21 cellular contexts compared by ENCODE assay signal in the genomic region with DNA sequence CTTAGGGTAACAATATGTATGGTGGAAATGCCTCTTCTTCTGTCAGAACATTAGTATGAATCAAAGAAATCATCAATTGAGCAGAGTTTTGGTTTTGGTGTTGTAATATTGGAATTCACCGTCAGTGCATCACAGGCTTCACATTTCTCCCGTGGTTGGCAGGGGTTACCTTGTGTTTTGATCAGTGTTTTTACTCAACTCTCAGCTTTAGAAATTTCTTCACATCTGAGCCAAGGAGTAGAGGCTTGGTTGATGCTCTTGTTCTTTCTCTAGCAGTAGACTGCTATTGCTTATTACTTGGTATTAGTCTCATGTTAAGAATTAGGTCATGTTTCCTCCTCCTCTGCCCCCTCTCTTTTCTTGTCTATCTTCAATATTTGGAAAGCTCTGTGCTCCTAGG.
DNase-seq lines count a peak whose midpoint lies in the region; ATAC-seq, FAIRE-seq and TF ChIP-seq lines count a peak whose summit lies in the region.
"Had no signal": no experiment of that assay in that cellular context is flagged by ENCODE, and none has a peak within 500 bp of the region (broad histone marks: within the 10 kb centered on the region; RNA-seq: fewer than 3 reads in every experiment).

No MANE protein-coding gene starts in this region.

- H3K36me3 Mint-ChIP-seq in activated T-cell treated with anti-CD3 and anti-CD28 coated beads, Interleukin-2, amount 50 U/mL, for 72 hours (ENCODE audit: insufficient read depth in 2 of 2), result no peaks in the 10 kb centered on the region
- H3K36me3 Mint-ChIP-seq: CD4-positive, CD25-positive, alpha-beta regulatory T cell; CD8-positive, alpha-beta memory T cell had no signal

- H3K9me3 ChIP-seq in GM12878 (replicated peaks; ENCODE audit: control insufficient read depth, insufficient read depth, low read length) (no peaks in the 10 kb centered on the region), pancreas (no peaks in the 10 kb centered on the region)
- H3K9me3 ChIP-seq: BE2C had no signal

- no peaks in the 10 kb centered on the region for H3K36me3 ChIP-seq in GM12878 (ENCODE audit: control insufficient read depth in 2 of 2, insufficient read depth in 2 of 2, low read length in 1 of 2)
- H3K36me3 ChIP-seq in pancreas, result no peaks in the 10 kb centered on the region
- H3K36me3 ChIP-seq: BE2C had no signal

- TF ChIP-seq RAD21 in GM12878 (IDR thresholded peaks at IDR 0.05; ENCODE audit: insufficient read depth, low read depth, low read length), result no peak

- no peak overlapping the region for H3K4me3 Mint-ChIP-seq in activated T-cell treated with anti-CD3 and anti-CD28 coated beads, Interleukin-2, amount 50 U/mL, for 72 hours
- H3K4me3 Mint-ChIP-seq: CD4-positive, CD25-positive, alpha-beta regulatory T cell; CD8-positive, alpha-beta memory T cell; H9 had no signal

- no peaks in the 10 kb centered on the region for H4K20me1 ChIP-seq in GM12878 (ENCODE audit: control insufficient read depth, insufficient read depth)

- no peak for FAIRE-seq in GM12878 (lab: Jason Lieb, UNC)
- FAIRE-seq in pancreas (lab: Jason Lieb, UNC), result no peak
- FAIRE-seq: GM12891, GM19239, H1 had no signal

- no peak overlapping the region for H2AFZ ChIP-seq in GM12878 (ENCODE audit: control insufficient read depth, low read depth, low read length)

- SMC1A ChIA-PET in GM12878 (lab: Charles Lee; ENCODE audit: uncharacterized antibody, unreplicated experiment), result interaction anchor here (0.7 to 1.5 kb wide), 2 partner anchors 80 to 294 kb away, joined by 3 read pairs; no protein-coding TSS in a partner anchor

- H3K27ac Mint-ChIP-seq in activated T-cell treated with anti-CD3 and anti-CD28 coated beads, Interleukin-2, amount 50 U/mL, for 72 hours, result no peak overlapping the region
- H3K27ac Mint-ChIP-seq: CD4-positive, CD25-positive, alpha-beta regulatory T cell; CD8-positive, alpha-beta memory T cell; H9 had no signal

- in situ Hi-C loops in GM12878 (cut with MboI), result no loop called here

- H3K27ac ChIP-seq in GM12878 (ENCODE audit: control insufficient read depth, insufficient read depth) (no peak overlapping the region), foreskin keratinocyte (no peak overlapping the region), pancreas (no peak overlapping the region)

- no peak for DNase-seq in activated T-cell treated with anti-CD3 and anti-CD28 coated beads, Interleukin-2, amount 50 U/mL, for 72 hours
- no peak for DNase-seq in activated T-cell treated with anti-CD3 and anti-CD28 coated beads, Interleukin-2, amount 50 U/mL, for 1 hour
- DNase-seq in GM12878 (ENCODE audit: low read depth, low spot score) (no peak), foreskin keratinocyte (peak; percentile 24 to 28), renal cortical epithelial cell (ENCODE audit: low read depth) (peak; percentile 12), NCI-H446 treated with DMSO at 0.1 percent for 48 hours (lab: John Stamatoyannopoulos, UW) (no peak), pancreas (no peak)
- DNase-seq: 8988T; BE2C; C1 segment of cervical spinal cord; CD4-positive, CD25-positive, alpha-beta regulatory T cell; CD8-positive, alpha-beta memory T cell; COR-L47; DMS 273 treated with DMSO at 0.1 percent for 48 hours; DMS53; DND-41; EL; H9 had no signal

- CTCF ChIA-PET in GM12878 (lab: Yijun Ruan, JAX), result no interaction called here

- peak; percentile 57 to 69 for ATAC-seq in activated T-cell treated with anti-CD3 and anti-CD28 coated beads, Interleukin-2, amount 50 U/mL, for 72 hours (replicated peaks in 1 of 2)
- ATAC-seq in GM12878 (peak; percentile 55), foreskin keratinocyte (peak; percentile 65), pancreas (no peak)

- RAD21 ChIA-PET in GM12878 (lab: Charles Lee; ENCODE audit: unreplicated experiment), result no interaction called here

- no peaks in the 10 kb centered on the region for H3K4me1 Mint-ChIP-seq in activated T-cell treated with anti-CD3 and anti-CD28 coated beads, Interleukin-2, amount 50 U/mL, for 72 hours (ENCODE audit: low read depth)
- H3K4me1 Mint-ChIP-seq: CD4-positive, CD25-positive, alpha-beta regulatory T cell; CD8-positive, alpha-beta memory T cell; H9 had no signal

- H3K27me3 ChIP-seq in GM12878 (replicated peaks in 1 of 2; ENCODE audit: control insufficient read depth in 2 of 2, insufficient read depth in 2 of 2, low read length in 1 of 2) (no peaks in the 10 kb centered on the region), foreskin keratinocyte (peaks cover 4% of the 10 kb centered on the region), pancreas (no peaks in the 10 kb centered on the region)
- H3K27me3 ChIP-seq: BE2C had no signal

- no peak overlapping the region for H3K4me2 ChIP-seq in GM12878 (ENCODE audit: control insufficient read depth, insufficient read depth)

- no peak for TF ChIP-seq POLR2A in GM12878 (IDR thresholded peaks at IDR 0.05; ENCODE audit: low read depth, low read length)

- 0% methylated on average over 2 of the region's 2 CpGs for WGBS in GM12878 (ENCODE audit: insufficient coverage, insufficient replicate concordance, low lambda C conversion rate, missing lambda C conversion rate)
- WGBS in pancreas, 2 donors, result 33 to 44% methylated on average over 2 of the region's 2 CpGs

- H3K79me2 ChIP-seq in GM12878 (ENCODE audit: control insufficient read depth, insufficient read depth, low read length), result no peaks in the 10 kb centered on the region

- H3K4me3 ChIP-seq in GM12878, result no peak overlapping the region
- H3K4me3 ChIP-seq in pancreas, result no peak overlapping the region

- H3K9me3 Mint-ChIP-seq in activated T-cell treated with anti-CD3 and anti-CD28 coated beads, Interleukin-2, amount 50 U/mL, for 72 hours, result peaks cover 5 to 7% of the 10 kb centered on the region in 2 donors

- H3K9ac ChIP-seq in GM12878 (ENCODE audit: control insufficient read depth, insufficient read depth, low read length), result no peak overlapping the region

- H3K27me3 Mint-ChIP-seq in activated T-cell treated with anti-CD3 and anti-CD28 coated beads, Interleukin-2, amount 50 U/mL, for 72 hours (ENCODE audit: low read depth), result no peaks in the 10 kb centered on the region
- H3K27me3 Mint-ChIP-seq: CD4-positive, CD25-positive, alpha-beta regulatory T cell; CD8-positive, alpha-beta memory T cell had no signal

- no peak for TF ChIP-seq EP300 in GM12878 (IDR thresholded peaks at IDR 0.05; ENCODE audit: borderline replicate concordance in 1 of 2, control insufficient read depth in 1 of 2, low read depth in 2 of 2, low read length in 2 of 2)

- BruUV-seq in GM12878 (replicated peaks; lab: Mats Ljungman, UMichigan), result no TSS peak

- no peaks in the 10 kb centered on the region for H3K4me1 ChIP-seq in GM12878 (ENCODE audit: control insufficient read depth, insufficient read depth, low read length)
- H3K4me1 ChIP-seq in foreskin keratinocyte, result no peaks in the 10 kb centered on the region
- no peaks in the 10 kb centered on the region for H3K4me1 ChIP-seq in pancreas
- H3K4me1 ChIP-seq: BE2C had no signal

- intact Hi-C loops in GM12878 (cut with micrococcal nuclease; ENCODE audit: unreplicated experiment), result no loop called here
- intact Hi-C loops in pancreas (cut with DNase I), result no loop called here

- POLR2A ChIA-PET in GM12878 (lab: Charles Lee), result no interaction called here

- TF ChIP-seq CTCF in GM12878 (IDR thresholded peaks at IDR 0.05 in 2 of 3, conservative IDR thresholded peaks at IDR 0.05 in 1 of 3; ENCODE audit: control insufficient read depth in 2 of 3, extremely low read depth in 1 of 3, insufficient read depth in 1 of 3, low read depth in 3 of 3, low read length in 3 of 3) (no peak), foreskin keratinocyte (conservative IDR thresholded peaks at IDR 0.05) (no peak), pancreas (IDR thresholded peaks at IDR 0.05) (no peak)

TF ChIP-seq in GM12878, 131 proteins besides CTCF, POLR2A, EP300 and RAD21:
- no peak for TF ChIP-seq STAT3 (IDR thresholded peaks at IDR 0.05; ENCODE audit: low read depth, low read length)

Comparison
In these comparisons a context has a peak if more than half of its experiments do, and no peak if none do; other contexts are left out.
1. ATAC-seq: peak in activated T-cell treated with anti-CD3 and anti-CD28 coated beads, Interleukin-2, amount 50 U/mL, for 72 hours (2 of 2), GM12878 (single experiment) and foreskin keratinocyte (single experiment); none in pancreas (0 of 4).
2. DNase-seq: peak in foreskin keratinocyte (2 of 2) and renal cortical epithelial cell (single experiment); none in activated T-cell treated with anti-CD3 and anti-CD28 coated beads, Interleukin-2, amount 50 U/mL, for 72 hours (0 of 2), activated T-cell treated with anti-CD3 and anti-CD28 coated beads, Interleukin-2, amount 50 U/mL, for 1 hour (single experiment), GM12878 (single experiment), NCI-H446 treated with DMSO at 0.1 percent for 48 hours (single experiment) and pancreas (0 of 6).